27 cellular contexts compared by ENCODE assay signal in genomic region chr12:25965682-25966081, GRCh38.
"Had no signal": no experiment of that assay in that cellular context is flagged by ENCODE, and none has a peak within 500 bp of the region (broad histone marks: within the 10 kb centered on the region; RNA-seq: fewer than 3 reads in every experiment).

No MANE protein-coding gene starts in this region.

- DNase-seq: stimulated activated CD4-positive, alpha-beta T cell treated with anti-CD3 and anti-CD28 coated beads, Interleukin-2, amount 100 ng/mL, for 48 hours; stimulated activated CD4-positive, alpha-beta T cell treated with anti-CD3 and anti-CD28 coated beads, Interleukin-4, amount 100 ng/mL, for 1 hour; stimulated activated CD4-positive, alpha-beta T cell treated with anti-CD3 and anti-CD28 coated beads, Interleukin-4, amount 100 ng/mL, for 24 hours; stimulated activated CD4-positive, alpha-beta T cell treated with anti-CD3 and anti-CD28 coated beads, Interleukin-4, amount 100 ng/mL, for 4 hours; stimulated activated CD8-positive, alpha-beta memory T cell treated with anti-CD3 and anti-CD28 coated beads, Interleukin-4, amount 100 ng/mL, for 48 hours; stimulated activated naive B cell treated with anti-CD40 and anti-IgM and Interleukin-4, amounts not matched to agents 10 μg/mL and 1 μg/mL and 100 μg/mL, for 72 hours; stimulated activated naive CD4-positive, alpha-beta T cell; stimulated activated naive CD4-positive, alpha-beta T cell treated with Interleukin-2 at 50 U/mL for 16 hours; stimulated activated naive CD8-positive, alpha-beta T cell treated with anti-CD3 and anti-CD28 coated beads, Interleukin-15, amount 100 ng/mL, for 72 hours; stimulated activated naive CD8-positive, alpha-beta T cell treated with anti-CD3 and anti-CD28 coated beads, Interleukin-15, Interleukin-2, amounts not matched to agents 100 U/mL and 50 U/mL, for 24 hours; stomach; substantia nigra; testis; thyroid gland; tibial artery; transverse colon; upper lobe of left lung; upper lobe of right lung; uterus had no signal

- H3K4me3 Mint-ChIP-seq: stimulated activated effector memory CD8-positive, alpha-beta T cell treated with anti-CD3 and anti-CD28 coated beads, Interleukin-12 subunit alpha, Interleukin-12 subunit beta, amount 100 ng/mL, for 72 hours; stimulated activated memory B cell treated with anti-CD40 and anti-IgM and Interleukin-4, amounts not matched to agents 10 μg/mL and 1 μg/mL and 100 μg/mL, for 72 hours; stimulated activated naive B cell treated with anti-CD40 and anti-IgM and Interleukin-4, amounts not matched to agents 10 μg/mL and 1 μg/mL and 100 μg/mL, for 72 hours; stimulated activated naive CD8-positive, alpha-beta T cell treated with anti-CD3 and anti-CD28 coated beads, Interleukin-15, amount 100 ng/mL, for 72 hours; stimulated activated naive CD8-positive, alpha-beta T cell treated with anti-CD3 and anti-CD28 coated beads, Interleukin-15, Interleukin-2, amounts not matched to agents 100 ng/mL and 50 ng/mL, for 24 hours; type B pancreatic cell had no signal

- H3K27me3 ChIP-seq: stomach, suprapubic skin, testis, thyroid gland, tibial artery, tibial nerve, upper lobe of left lung, upper lobe of right lung, uterus, vagina had no signal

- H3K27ac Mint-ChIP-seq: stimulated activated effector memory CD8-positive, alpha-beta T cell treated with anti-CD3 and anti-CD28 coated beads, Interleukin-12 subunit alpha, Interleukin-12 subunit beta, amount 100 ng/mL, for 72 hours; stimulated activated memory B cell treated with anti-CD40 and anti-IgM and Interleukin-4, amounts not matched to agents 10 μg/mL and 1 μg/mL and 100 μg/mL, for 72 hours; stimulated activated naive B cell treated with anti-CD40 and anti-IgM and Interleukin-4, amounts not matched to agents 10 μg/mL and 1 μg/mL and 100 μg/mL, for 72 hours; stimulated activated naive CD8-positive, alpha-beta T cell treated with anti-CD3 and anti-CD28 coated beads, Interleukin-15, amount 100 ng/mL, for 72 hours; stimulated activated naive CD8-positive, alpha-beta T cell treated with anti-CD3 and anti-CD28 coated beads, Interleukin-15, Interleukin-2, amounts not matched to agents 100 ng/mL and 50 ng/mL, for 24 hours; type B pancreatic cell had no signal

- H3K4me1 Mint-ChIP-seq: stimulated activated effector memory CD8-positive, alpha-beta T cell treated with anti-CD3 and anti-CD28 coated beads, Interleukin-12 subunit alpha, Interleukin-12 subunit beta, amount 100 ng/mL, for 72 hours; stimulated activated naive CD8-positive, alpha-beta T cell treated with anti-CD3 and anti-CD28 coated beads, Interleukin-15, amount 100 ng/mL, for 72 hours had no signal

- H3K27ac ChIP-seq: stomach, suprapubic skin, testis, thoracic aorta, thyroid gland, tibial artery, tibial nerve, transverse colon, upper lobe of left lung, upper lobe of right lung, uterus, vagina had no signal

- H3K9me3 ChIP-seq: stomach, suprapubic skin, testis, thoracic aorta, thyroid gland, tibial artery, tibial nerve, transverse colon, upper lobe of left lung, upper lobe of right lung, uterus, vagina had no signal

- H3K36me3 Mint-ChIP-seq: stimulated activated effector memory CD8-positive, alpha-beta T cell treated with anti-CD3 and anti-CD28 coated beads, Interleukin-12 subunit alpha, Interleukin-12 subunit beta, amount 100 ng/mL, for 72 hours; stimulated activated memory B cell treated with anti-CD40 and anti-IgM and Interleukin-4, amounts not matched to agents 10 μg/mL and 1 μg/mL and 100 μg/mL, for 72 hours; stimulated activated naive B cell treated with anti-CD40 and anti-IgM and Interleukin-4, amounts not matched to agents 10 μg/mL and 1 μg/mL and 100 μg/mL, for 72 hours had no signal

- ATAC-seq: stimulated activated effector memory CD8-positive, alpha-beta T cell treated with anti-CD3 and anti-CD28 coated beads, Interleukin-12 subunit alpha, Interleukin-12 subunit beta, amount 100 ng/mL, for 72 hours; stimulated activated memory B cell treated with anti-CD40 and anti-IgM and Interleukin-4, amounts not matched to agents 10 μg/mL and 1 μg/mL and 100 μg/mL, for 72 hours; stimulated activated naive B cell treated with anti-CD40 and anti-IgM and Interleukin-4, amounts not matched to agents 10 μg/mL and 1 μg/mL and 100 μg/mL, for 72 hours; stimulated activated naive CD8-positive, alpha-beta T cell treated with anti-CD3 and anti-CD28 coated beads, Interleukin-15, amount 100 ng/mL, for 72 hours; stimulated activated naive CD8-positive, alpha-beta T cell treated with anti-CD3 and anti-CD28 coated beads, Interleukin-15, Interleukin-2, amounts not matched to agents 100 U/mL and 50 U/mL, for 24 hours; upper lobe of right lung had no signal

- H3K4me3 ChIP-seq: stomach, suprapubic skin, testis, thoracic aorta, thyroid gland, tibial artery, tibial nerve, transverse colon, upper lobe of left lung, upper lobe of right lung, uterus, vagina had no signal

- H3K36me3 ChIP-seq: stomach, suprapubic skin, thoracic aorta, thyroid gland, tibial artery, tibial nerve, transverse colon, upper lobe of left lung, upper lobe of right lung, uterus, vagina had no signal

- H3K9me3 Mint-ChIP-seq: stimulated activated effector memory CD8-positive, alpha-beta T cell treated with anti-CD3 and anti-CD28 coated beads, Interleukin-12 subunit alpha, Interleukin-12 subunit beta, amount 100 ng/mL, for 72 hours; stimulated activated memory B cell treated with anti-CD40 and anti-IgM and Interleukin-4, amounts not matched to agents 10 μg/mL and 1 μg/mL and 100 μg/mL, for 72 hours; stimulated activated naive B cell treated with anti-CD40 and anti-IgM and Interleukin-4, amounts not matched to agents 10 μg/mL and 1 μg/mL and 100 μg/mL, for 72 hours; stimulated activated naive CD8-positive, alpha-beta T cell treated with anti-CD3 and anti-CD28 coated beads, Interleukin-15, amount 100 ng/mL, for 72 hours; stimulated activated naive CD8-positive, alpha-beta T cell treated with anti-CD3 and anti-CD28 coated beads, Interleukin-15, Interleukin-2, amounts not matched to agents 100 ng/mL and 50 ng/mL, for 24 hours; type B pancreatic cell had no signal
